Comparison of ENCODE assay signal across 1 cellular context in the genomic region with DNA sequence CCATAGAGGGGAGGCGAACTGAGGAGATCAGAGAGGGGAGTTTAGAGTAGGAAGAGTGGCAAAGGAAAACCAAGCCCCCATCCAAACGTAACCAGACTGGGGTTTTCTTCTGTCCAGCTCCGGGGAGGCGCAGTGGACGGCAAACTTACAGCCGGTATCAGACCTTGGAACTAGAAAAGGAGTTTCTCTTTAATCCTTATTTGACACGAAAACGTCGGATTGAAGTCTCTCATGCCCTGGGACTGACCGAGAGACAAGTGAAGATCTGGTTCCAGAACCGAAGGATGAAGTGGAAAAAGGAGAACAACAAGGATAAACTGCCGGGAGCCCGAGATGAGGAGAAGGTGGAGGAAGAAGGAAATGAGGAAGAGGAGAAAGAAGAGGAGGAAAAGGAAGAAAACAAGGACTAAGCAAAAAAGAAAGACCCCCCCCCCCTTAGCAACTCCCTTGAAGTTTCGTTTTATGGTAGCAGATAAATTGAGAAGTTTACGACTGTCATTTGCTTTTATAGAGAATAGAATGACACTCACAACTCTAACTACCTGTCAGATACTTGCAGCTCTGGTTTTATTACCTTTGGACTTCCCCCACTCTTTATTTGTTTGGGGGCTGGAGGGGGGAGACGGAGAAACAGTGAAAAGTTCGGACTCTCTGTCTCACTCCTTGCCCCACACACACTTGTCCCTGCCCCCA.
TF ChIP-seq lines count a peak whose summit lies in the region.

No MANE protein-coding gene starts in this region.

TF ChIP-seq in HEK293, 187 proteins besides CTCF, POLR2A, EP300 and RAD21 (continued from another document and continues in another):
- TF ChIP-seq, protein P1, sequence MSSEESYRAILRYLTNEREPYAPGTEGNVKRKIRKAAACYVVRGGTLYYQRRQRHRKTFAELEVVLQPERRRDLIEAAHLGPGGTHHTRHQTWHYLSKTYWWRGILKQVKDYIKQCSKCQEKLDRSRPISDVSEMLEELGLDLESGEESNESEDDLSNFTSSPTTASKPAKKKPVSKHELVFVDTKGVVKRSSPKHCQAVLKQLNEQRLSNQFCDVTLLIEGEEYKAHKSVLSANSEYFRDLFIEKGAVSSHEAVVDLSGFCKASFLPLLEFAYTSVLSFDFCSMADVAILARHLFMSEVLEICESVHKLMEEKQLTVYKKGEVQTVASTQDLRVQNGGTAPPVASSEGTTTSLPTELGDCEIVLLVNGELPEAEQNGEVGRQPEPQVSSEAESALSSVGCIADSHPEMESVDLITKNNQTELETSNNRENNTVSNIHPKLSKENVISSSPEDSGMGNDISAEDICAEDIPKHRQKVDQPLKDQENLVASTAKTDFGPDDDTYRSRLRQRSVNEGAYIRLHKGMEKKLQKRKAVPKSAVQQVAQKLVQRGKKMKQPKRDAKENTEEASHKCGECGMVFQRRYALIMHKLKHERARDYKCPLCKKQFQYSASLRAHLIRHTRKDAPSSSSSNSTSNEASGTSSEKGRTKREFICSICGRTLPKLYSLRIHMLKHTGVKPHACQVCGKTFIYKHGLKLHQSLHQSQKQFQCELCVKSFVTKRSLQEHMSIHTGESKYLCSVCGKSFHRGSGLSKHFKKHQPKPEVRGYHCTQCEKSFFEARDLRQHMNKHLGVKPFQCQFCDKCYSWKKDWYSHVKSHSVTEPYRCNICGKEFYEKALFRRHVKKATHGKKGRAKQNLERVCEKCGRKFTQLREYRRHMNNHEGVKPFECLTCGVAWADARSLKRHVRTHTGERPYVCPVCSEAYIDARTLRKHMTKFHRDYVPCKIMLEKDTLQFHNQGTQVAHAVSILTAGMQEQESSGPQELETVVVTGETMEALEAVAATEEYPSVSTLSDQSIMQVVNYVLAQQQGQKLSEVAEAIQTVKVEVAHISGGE (tag by site-specific recombination; conservative IDR thresholded peaks at IDR 0.05; ENCODE audit: low read depth) = no peak
- TF ChIP-seq, protein P2, sequence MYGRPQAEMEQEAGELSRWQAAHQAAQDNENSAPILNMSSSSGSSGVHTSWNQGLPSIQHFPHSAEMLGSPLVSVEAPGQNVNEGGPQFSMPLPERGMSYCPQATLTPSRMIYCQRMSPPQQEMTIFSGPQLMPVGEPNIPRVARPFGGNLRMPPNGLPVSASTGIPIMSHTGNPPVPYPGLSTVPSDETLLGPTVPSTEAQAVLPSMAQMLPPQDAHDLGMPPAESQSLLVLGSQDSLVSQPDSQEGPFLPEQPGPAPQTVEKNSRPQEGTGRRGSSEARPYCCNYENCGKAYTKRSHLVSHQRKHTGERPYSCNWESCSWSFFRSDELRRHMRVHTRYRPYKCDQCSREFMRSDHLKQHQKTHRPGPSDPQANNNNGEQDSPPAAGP (tag by site-specific recombination; IDR thresholded peaks at IDR 0.05) = 0 out of 2 replicates have a peak, but pooled peaks have one; percentile 16
- no peak for TF ChIP-seq ZNF214 (tag by site-specific recombination; IDR thresholded peaks at IDR 0.05; ENCODE audit: borderline replicate concordance)
- 0 out of 2 replicates have a peak, but pooled peaks have one; percentile 5 for TF ChIP-seq ZNF654 (tag by site-specific recombination; IDR thresholded peaks at IDR 0.05; ENCODE audit: low read depth)
- TF ChIP-seq, protein P3, sequence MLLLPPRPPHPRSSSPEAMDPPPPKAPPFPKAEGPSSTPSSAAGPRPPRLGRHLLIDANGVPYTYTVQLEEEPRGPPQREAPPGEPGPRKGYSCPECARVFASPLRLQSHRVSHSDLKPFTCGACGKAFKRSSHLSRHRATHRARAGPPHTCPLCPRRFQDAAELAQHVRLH (tag by site-specific recombination; IDR thresholded peaks at IDR 0.05) = peak; percentile 86; the same call in 1 of the 2 replicates
- no peak for TF ChIP-seq ZNF140 (tag by site-specific recombination; IDR thresholded peaks at IDR 0.05)
- TF ChIP-seq, protein P4, sequence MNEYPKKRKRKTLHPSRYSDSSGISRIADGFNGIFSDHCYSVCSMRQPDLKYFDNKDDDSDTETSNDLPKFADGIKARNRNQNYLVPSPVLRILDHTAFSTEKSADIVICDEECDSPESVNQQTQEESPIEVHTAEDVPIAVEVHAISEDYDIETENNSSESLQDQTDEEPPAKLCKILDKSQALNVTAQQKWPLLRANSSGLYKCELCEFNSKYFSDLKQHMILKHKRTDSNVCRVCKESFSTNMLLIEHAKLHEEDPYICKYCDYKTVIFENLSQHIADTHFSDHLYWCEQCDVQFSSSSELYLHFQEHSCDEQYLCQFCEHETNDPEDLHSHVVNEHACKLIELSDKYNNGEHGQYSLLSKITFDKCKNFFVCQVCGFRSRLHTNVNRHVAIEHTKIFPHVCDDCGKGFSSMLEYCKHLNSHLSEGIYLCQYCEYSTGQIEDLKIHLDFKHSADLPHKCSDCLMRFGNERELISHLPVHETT (tag by site-specific recombination; IDR thresholded peaks at IDR 0.05) = 0 out of 2 replicates have a peak, but pooled peaks have one; percentile 20
- TF ChIP-seq ZNF16 (tag by site-specific recombination; IDR thresholded peaks at IDR 0.05; ENCODE audit: low read depth) = no peak
- TF ChIP-seq ZEB2 (tag by site-specific recombination; IDR thresholded peaks at IDR 0.05) = peak; percentile 45; the same call in 1 of the 2 replicates
- no peak; the same call in 1 of the 2 replicates for TF ChIP-seq ZFP69B (tag by site-specific recombination; IDR thresholded peaks at IDR 0.05)
- no peak for TF ChIP-seq ZNF274 (IDR thresholded peaks at IDR 0.05; ENCODE audit: low read length)
- TF ChIP-seq ZNF274 (tag by site-specific recombination; IDR thresholded peaks at IDR 0.05; ENCODE audit: borderline replicate concordance) = no peak
- TF ChIP-seq, protein P5, sequence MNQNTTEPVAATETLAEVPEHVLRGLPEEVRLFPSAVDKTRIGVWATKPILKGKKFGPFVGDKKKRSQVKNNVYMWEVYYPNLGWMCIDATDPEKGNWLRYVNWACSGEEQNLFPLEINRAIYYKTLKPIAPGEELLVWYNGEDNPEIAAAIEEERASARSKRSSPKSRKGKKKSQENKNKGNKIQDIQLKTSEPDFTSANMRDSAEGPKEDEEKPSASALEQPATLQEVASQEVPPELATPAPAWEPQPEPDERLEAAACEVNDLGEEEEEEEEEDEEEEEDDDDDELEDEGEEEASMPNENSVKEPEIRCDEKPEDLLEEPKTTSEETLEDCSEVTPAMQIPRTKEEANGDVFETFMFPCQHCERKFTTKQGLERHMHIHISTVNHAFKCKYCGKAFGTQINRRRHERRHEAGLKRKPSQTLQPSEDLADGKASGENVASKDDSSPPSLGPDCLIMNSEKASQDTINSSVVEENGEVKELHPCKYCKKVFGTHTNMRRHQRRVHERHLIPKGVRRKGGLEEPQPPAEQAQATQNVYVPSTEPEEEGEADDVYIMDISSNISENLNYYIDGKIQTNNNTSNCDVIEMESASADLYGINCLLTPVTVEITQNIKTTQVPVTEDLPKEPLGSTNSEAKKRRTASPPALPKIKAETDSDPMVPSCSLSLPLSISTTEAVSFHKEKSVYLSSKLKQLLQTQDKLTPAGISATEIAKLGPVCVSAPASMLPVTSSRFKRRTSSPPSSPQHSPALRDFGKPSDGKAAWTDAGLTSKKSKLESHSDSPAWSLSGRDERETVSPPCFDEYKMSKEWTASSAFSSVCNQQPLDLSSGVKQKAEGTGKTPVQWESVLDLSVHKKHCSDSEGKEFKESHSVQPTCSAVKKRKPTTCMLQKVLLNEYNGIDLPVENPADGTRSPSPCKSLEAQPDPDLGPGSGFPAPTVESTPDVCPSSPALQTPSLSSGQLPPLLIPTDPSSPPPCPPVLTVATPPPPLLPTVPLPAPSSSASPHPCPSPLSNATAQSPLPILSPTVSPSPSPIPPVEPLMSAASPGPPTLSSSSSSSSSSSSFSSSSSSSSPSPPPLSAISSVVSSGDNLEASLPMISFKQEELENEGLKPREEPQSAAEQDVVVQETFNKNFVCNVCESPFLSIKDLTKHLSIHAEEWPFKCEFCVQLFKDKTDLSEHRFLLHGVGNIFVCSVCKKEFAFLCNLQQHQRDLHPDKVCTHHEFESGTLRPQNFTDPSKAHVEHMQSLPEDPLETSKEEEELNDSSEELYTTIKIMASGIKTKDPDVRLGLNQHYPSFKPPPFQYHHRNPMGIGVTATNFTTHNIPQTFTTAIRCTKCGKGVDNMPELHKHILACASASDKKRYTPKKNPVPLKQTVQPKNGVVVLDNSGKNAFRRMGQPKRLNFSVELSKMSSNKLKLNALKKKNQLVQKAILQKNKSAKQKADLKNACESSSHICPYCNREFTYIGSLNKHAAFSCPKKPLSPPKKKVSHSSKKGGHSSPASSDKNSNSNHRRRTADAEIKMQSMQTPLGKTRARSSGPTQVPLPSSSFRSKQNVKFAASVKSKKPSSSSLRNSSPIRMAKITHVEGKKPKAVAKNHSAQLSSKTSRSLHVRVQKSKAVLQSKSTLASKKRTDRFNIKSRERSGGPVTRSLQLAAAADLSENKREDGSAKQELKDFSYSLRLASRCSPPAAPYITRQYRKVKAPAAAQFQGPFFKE (tag by site-specific recombination; IDR thresholded peaks at IDR 0.05; ENCODE audit: borderline replicate concordance) = no peak
- TF ChIP-seq, protein P6, sequence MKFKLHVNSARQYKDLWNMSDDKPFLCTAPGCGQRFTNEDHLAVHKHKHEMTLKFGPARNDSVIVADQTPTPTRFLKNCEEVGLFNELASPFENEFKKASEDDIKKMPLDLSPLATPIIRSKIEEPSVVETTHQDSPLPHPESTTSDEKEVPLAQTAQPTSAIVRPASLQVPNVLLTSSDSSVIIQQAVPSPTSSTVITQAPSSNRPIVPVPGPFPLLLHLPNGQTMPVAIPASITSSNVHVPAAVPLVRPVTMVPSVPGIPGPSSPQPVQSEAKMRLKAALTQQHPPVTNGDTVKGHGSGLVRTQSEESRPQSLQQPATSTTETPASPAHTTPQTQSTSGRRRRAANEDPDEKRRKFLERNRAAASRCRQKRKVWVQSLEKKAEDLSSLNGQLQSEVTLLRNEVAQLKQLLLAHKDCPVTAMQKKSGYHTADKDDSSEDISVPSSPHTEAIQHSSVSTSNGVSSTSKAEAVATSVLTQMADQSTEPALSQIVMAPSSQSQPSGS (tag by site-specific recombination; IDR thresholded peaks at IDR 0.05; ENCODE audit: low read depth) = no peak
- TF ChIP-seq ZBTB17 (tag by site-specific recombination; IDR thresholded peaks at IDR 0.05) = peak; percentile 73
- TF ChIP-seq ZIC2 (tag by site-specific recombination; IDR thresholded peaks at IDR 0.05) = no peak
- TF ChIP-seq ZNF510 (tag by site-specific recombination; IDR thresholded peaks at IDR 0.05; ENCODE audit: insufficient replicate concordance) = no peak
- TF ChIP-seq ZNF335 (tag by site-specific recombination; conservative IDR thresholded peaks at IDR 0.05) = no peak
- TF ChIP-seq TRIM28 (IDR thresholded peaks at IDR 0.05; ENCODE audit: borderline replicate concordance, low read length) = no peak
- TF ChIP-seq ZNF701 (tag by site-specific recombination; IDR thresholded peaks at IDR 0.05) = no peak
- peak; percentile 92 for TF ChIP-seq ZNF843 (tag by site-specific recombination; IDR thresholded peaks at IDR 0.05)
- TF ChIP-seq ZNF76 (tag by site-specific recombination; IDR thresholded peaks at IDR 0.05; ENCODE audit: borderline replicate concordance, low read depth) = no peak
- TF ChIP-seq ZNF48 (tag by site-specific recombination; IDR thresholded peaks at IDR 0.05) = no peak
- peak; percentile 31; the same call in 1 of the 2 replicates for TF ChIP-seq ZBTB8A (tag by site-specific recombination; IDR thresholded peaks at IDR 0.05)
- peak; percentile 83 for TF ChIP-seq OVOL3 (tag by site-specific recombination; IDR thresholded peaks at IDR 0.05)
- no peak for TF ChIP-seq ZNF341 (tag by site-specific recombination; IDR thresholded peaks at IDR 0.05; ENCODE audit: low read depth)
- no peak for TF ChIP-seq ZBTB7A (tag by site-specific recombination; IDR thresholded peaks at IDR 0.05; ENCODE audit: low read depth)
- peak; percentile 25 for TF ChIP-seq ZXDB (tag by site-specific recombination; IDR thresholded peaks at IDR 0.05)
- TF ChIP-seq SCRT1 (tag by site-specific recombination; IDR thresholded peaks at IDR 0.05; ENCODE audit: borderline replicate concordance) = peak; percentile 60; the same call in 1 of the 2 replicates
- TF ChIP-seq, protein P7, sequence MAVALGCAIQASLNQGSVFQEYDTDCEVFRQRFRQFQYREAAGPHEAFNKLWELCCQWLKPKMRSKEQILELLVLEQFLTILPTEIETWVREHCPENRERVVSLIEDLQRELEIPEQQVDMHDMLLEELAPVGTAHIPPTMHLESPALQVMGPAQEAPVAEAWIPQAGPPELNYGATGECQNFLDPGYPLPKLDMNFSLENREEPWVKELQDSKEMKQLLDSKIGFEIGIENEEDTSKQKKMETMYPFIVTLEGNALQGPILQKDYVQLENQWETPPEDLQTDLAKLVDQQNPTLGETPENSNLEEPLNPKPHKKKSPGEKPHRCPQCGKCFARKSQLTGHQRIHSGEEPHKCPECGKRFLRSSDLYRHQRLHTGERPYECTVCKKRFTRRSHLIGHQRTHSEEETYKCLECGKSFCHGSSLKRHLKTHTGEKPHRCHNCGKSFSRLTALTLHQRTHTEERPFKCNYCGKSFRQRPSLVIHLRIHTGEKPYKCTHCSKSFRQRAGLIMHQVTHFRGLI (tag by site-specific recombination; IDR thresholded peaks at IDR 0.05) = no peak
- no peak for TF ChIP-seq ZNF544 (tag by site-specific recombination; IDR thresholded peaks at IDR 0.05)
- no peak for TF ChIP-seq ZNF785 (tag by site-specific recombination; IDR thresholded peaks at IDR 0.05)
- no peak for TF ChIP-seq ZNF10 (tag by site-specific recombination; IDR thresholded peaks at IDR 0.05)
- no peak for TF ChIP-seq ZFHX2 (tag by site-specific recombination; conservative IDR thresholded peaks at IDR 0.05)
- TF ChIP-seq, protein P8, sequence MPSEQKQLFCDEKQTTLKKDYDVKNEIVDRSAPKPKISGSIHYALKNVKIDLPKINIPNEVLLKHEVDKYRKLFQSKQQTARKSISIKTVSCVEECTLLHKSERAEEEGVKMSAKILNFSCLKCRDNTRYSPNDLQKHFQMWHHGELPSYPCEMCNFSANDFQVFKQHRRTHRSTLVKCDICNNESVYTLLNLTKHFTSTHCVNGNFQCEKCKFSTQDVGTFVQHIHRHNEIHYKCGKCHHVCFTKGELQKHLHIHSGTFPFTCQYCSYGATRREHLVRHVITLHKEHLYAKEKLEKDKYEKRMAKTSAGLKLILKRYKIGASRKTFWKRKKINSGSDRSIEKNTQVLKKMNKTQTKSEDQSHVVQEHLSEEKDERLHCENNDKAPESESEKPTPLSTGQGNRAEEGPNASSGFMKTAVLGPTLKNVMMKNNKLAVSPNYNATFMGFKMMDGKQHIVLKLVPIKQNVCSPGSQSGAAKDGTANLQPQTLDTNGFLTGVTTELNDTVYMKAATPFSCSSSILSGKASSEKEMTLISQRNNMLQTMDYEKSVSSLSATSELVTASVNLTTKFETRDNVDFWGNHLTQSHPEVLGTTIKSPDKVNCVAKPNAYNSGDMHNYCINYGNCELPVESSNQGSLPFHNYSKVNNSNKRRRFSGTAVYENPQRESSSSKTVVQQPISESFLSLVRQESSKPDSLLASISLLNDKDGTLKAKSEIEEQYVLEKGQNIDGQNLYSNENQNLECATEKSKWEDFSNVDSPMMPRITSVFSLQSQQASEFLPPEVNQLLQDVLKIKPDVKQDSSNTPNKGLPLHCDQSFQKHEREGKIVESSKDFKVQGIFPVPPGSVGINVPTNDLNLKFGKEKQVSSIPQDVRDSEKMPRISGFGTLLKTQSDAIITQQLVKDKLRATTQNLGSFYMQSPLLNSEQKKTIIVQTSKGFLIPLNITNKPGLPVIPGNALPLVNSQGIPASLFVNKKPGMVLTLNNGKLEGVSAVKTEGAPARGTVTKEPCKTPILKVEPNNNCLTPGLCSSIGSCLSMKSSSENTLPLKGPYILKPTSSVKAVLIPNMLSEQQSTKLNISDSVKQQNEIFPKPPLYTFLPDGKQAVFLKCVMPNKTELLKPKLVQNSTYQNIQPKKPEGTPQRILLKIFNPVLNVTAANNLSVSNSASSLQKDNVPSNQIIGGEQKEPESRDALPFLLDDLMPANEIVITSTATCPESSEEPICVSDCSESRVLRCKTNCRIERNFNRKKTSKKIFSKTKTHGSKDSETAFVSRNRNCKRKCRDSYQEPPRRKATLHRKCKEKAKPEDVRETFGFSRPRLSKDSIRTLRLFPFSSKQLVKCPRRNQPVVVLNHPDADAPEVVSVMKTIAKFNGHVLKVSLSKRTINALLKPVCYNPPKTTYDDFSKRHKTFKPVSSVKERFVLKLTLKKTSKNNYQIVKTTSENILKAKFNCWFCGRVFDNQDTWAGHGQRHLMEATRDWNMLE (tag by site-specific recombination; conservative IDR thresholded peaks at IDR 0.05; ENCODE audit: low read depth) = no peak
